Comparison of ENCODE assay signal across 1 cellular context in genomic region chr6:108558372-108559096, GRCh38.
TF ChIP-seq lines count a peak whose summit lies in the region.

No MANE protein-coding gene starts in this region.

TF ChIP-seq in K562, 482 proteins besides CTCF, POLR2A, EP300 and RAD21 (continued from another document and continues in another):
- TF ChIP-seq CHAMP1 (IDR thresholded peaks at IDR 0.05) = no peak
- no peak for TF ChIP-seq ZNF263 (CRISPR knock-in tag; IDR thresholded peaks at IDR 0.05; ENCODE audit: borderline replicate concordance)
- no peak for TF ChIP-seq ZNF253 (CRISPR knock-in tag; conservative IDR thresholded peaks at IDR 0.05)
- TF ChIP-seq MCM2 (IDR thresholded peaks at IDR 0.05; ENCODE audit: low read depth) = no peak
- TF ChIP-seq ZNF143 (CRISPR knock-in tag; IDR thresholded peaks at IDR 0.05) = no peak
- TF ChIP-seq ZNF24 (IDR thresholded peaks at IDR 0.05) = peak; percentile 33; the same call in 1 of the 2 replicates
- TF ChIP-seq NFYB (IDR thresholded peaks at IDR 0.05; ENCODE audit: extremely low read depth, insufficient read length) = peak; percentile 71
- TF ChIP-seq, protein P1, sequence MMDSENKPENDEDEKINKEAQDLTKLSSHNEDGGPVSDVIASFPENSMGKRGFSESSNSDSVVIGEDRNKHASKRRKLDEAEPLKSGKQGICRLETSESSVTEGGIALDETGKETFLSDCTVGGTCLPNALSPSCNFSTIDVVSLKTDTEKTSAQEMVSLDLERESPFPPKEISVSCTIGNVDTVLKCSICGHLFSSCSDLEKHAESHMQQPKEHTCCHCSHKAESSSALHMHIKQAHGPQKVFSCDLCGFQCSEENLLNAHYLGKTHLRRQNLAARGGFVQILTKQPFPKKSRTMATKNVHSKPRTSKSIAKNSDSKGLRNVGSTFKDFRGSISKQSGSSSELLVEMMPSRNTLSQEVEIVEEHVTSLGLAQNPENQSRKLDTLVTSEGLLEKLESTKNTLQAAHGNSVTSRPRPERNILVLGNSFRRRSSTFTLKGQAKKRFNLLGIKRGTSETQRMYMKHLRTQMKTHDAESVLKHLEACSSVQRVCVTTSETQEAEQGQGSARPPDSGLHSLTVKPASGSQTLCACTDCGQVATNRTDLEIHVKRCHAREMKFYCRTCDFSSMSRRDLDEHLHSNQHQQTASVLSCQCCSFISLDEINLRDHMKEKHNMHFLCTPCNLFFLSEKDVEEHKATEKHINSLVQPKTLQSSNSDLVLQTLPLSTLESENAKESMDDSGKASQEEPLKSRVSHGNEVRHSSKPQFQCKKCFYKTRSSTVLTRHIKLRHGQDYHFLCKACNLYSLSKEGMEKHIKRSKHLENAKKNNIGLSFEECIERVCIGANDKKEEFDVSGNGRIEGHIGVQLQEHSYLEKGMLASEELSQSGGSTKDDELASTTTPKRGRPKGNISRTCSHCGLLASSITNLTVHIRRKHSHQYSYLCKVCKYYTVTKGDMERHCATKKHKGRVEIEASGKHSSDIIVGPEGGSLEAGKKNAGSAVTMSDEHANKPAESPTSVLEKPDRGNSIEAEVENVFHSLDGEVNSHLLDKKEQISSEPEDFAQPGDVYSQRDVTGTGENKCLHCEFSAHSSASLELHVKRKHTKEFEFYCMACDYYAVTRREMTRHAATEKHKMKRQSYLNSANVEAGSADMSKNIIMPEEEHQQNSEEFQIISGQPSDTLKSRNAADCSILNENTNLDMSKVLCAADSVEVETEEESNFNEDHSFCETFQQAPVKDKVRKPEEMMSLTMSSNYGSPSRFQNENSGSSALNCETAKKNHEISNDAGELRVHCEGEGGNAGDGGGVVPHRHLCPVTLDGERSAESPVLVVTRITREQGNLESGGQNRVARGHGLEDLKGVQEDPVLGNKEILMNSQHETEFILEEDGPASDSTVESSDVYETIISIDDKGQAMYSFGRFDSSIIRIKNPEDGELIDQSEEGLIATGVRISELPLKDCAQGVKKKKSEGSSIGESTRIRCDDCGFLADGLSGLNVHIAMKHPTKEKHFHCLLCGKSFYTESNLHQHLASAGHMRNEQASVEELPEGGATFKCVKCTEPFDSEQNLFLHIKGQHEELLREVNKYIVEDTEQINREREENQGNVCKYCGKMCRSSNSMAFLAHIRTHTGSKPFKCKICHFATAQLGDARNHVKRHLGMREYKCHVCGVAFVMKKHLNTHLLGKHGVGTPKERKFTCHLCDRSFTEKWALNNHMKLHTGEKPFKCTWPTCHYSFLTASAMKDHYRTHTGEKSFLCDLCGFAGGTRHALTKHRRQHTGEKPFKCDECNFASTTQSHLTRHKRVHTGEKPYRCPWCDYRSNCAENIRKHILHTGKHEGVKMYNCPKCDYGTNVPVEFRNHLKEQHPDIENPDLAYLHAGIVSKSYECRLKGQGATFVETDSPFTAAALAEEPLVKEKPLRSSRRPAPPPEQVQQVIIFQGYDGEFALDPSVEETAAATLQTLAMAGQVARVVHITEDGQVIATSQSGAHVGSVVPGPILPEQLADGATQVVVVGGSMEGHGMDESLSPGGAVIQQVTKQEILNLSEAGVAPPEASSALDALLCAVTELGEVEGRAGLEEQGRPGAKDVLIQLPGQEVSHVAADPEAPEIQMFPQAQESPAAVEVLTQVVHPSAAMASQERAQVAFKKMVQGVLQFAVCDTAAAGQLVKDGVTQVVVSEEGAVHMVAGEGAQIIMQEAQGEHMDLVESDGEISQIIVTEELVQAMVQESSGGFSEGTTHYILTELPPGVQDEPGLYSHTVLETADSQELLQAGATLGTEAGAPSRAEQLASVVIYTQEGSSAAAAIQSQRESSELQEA (IDR thresholded peaks at IDR 0.05; ENCODE audit: low read depth) = no peak
- TF ChIP-seq JUN (IDR thresholded peaks at IDR 0.05; ENCODE audit: borderline replicate concordance, low read depth, low read length) = peak; percentile 97
- peak; percentile 94 for TF ChIP-seq JUN (CRISPR knock-in tag; IDR thresholded peaks at IDR 0.05; ENCODE audit: borderline replicate concordance)
- no peak for TF ChIP-seq KDM5B (IDR thresholded peaks at IDR 0.05; ENCODE audit: insufficient replicate concordance, low read depth, low read length)
- TF ChIP-seq FOXA3 (CRISPR knock-in tag; conservative IDR thresholded peaks at IDR 0.05 in 1 of 2, IDR thresholded peaks at IDR 0.05 in 1 of 2) = peak; percentile 35 to 72; a peak in 2 of 4 replicates
- TF ChIP-seq CREM (IDR thresholded peaks at IDR 0.05; ENCODE audit: low read depth) = peak; percentile 98
- TF ChIP-seq DIDO1 (tag; IDR thresholded peaks at IDR 0.05; ENCODE audit: low read depth) = no peak
- TF ChIP-seq DNMT1 (IDR thresholded peaks at IDR 0.05) = no peak
- peak; percentile 97 for TF ChIP-seq HNRNPLL (IDR thresholded peaks at IDR 0.05; ENCODE audit: low read depth, low read length, poor library complexity, severe bottlenecking)
- TF ChIP-seq ZNF444 (CRISPR knock-in tag; IDR thresholded peaks at IDR 0.05) = no peak
- TF ChIP-seq, protein P2, sequence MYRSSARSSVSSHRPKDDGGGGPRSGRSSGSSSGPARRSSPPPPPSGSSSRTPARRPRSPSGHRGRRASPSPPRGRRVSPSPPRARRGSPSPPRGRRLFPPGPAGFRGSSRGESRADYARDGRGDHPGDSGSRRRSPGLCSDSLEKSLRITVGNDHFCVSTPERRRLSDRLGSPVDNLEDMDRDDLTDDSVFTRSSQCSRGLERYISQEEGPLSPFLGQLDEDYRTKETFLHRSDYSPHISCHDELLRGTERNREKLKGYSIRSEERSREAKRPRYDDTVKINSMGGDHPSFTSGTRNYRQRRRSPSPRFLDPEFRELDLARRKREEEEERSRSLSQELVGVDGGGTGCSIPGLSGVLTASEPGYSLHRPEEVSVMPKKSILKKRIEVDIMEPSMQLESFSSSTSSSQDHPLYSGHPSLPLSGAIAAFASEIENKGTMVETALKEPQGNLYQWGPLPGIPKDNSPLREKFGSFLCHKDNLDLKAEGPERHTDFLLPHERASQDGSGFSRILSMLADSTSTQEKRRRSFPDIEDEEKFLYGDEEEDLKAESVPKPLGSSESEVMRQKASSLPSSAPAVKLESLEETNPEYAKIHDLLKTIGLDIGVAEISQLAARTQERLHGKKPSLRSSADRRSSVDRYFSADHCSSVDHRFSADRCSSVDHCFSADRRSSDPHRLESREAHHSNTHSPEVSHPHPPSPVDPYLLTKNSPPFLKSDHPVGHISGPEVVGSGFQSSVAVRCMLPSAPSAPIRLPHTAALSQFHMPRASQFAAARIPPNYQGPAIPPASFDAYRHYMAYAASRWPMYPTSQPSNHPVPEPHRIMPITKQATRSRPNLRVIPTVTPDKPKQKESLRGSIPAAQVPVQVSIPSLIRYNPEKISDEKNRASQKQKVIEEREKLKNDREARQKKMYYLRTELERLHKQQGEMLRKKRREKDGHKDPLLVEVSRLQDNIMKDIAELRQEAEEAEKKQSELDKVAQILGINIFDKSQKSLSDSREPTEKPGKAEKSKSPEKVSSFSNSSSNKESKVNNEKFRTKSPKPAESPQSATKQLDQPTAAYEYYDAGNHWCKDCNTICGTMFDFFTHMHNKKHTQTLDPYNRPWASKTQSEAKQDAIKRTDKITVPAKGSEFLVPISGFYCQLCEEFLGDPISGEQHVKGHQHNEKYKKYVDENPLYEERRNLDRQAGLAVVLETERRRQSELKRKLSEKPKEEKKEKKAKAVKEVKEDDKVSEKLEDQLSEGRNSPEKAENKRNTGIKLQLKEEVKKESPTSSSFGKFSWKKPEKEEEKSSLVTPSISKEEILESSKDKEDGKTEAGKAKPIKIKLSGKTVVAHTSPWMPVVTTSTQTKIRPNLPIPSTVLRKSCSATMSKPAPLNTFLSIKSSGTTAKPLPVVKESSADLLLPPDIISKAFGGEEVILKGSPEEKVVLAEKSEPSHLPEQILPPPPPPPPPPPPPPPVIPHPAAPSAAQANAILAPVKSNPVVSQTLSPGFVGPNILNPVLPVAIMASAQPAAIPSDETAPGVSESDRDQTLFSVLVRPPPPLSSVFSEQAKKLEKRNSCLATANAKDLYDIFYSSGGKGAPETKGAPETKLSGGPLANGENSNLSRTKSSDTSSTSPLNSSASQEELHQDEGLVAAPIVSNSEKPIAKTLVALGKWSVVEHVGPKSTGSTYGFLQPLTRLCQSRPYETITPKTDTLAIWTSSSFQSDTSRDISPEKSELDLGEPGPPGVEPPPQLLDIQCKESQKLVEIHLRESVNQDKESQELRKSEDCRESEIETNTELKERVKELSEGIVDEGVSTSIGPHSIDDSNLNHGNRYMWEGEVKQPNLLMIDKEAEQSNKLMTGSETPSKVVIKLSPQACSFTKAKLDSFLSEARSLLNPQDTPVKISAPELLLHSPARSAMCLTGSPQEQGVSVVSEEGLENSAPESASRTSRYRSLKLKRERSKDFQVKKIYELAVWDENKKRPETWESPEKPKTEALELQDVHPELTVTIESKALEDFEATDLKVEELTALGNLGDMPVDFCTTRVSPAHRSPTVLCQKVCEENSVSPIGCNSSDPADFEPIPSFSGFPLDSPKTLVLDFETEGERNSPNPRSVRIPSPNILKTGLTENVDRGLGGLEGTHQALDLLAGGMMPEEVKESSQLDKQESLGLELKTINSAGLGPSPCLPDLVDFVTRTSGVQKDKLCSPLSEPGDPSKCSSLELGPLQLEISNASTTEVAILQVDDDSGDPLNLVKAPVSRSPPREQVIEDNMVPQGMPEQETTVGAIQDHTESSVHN (IDR thresholded peaks at IDR 0.05; ENCODE audit: borderline replicate concordance in 1 of 2, low read depth in 1 of 2) = 0 out of 4 replicates have a peak, but pooled peaks of 1 of the 2 experiments have one; percentile 9
- no peak for TF ChIP-seq TCFL5 (CRISPR knock-in tag; conservative IDR thresholded peaks at IDR 0.05)
- TF ChIP-seq MAFG (tag; conservative IDR thresholded peaks at IDR 0.05) = peak; percentile 80
- peak in 2 of 3 experiments; percentile 63 to 76 for TF ChIP-seq YY1 (IDR thresholded peaks at IDR 0.05; ENCODE audit: borderline replicate concordance in 1 of 3, control insufficient read depth in 1 of 3, extremely low read depth in 1 of 3, insufficient read depth in 3 of 3, insufficient read length in 1 of 3, insufficient replicate concordance in 2 of 3, low read depth in 1 of 3, low read length in 2 of 3)
- no peak for TF ChIP-seq YBX1 (IDR thresholded peaks at IDR 0.05)
- TF ChIP-seq KLF6 (CRISPR knock-in tag; IDR thresholded peaks at IDR 0.05; ENCODE audit: borderline replicate concordance) = peak; percentile 70; the same call in 1 of the 2 replicates
- TF ChIP-seq SFPQ (IDR thresholded peaks at IDR 0.05; ENCODE audit: low read depth, low read length) = no peak
- TF ChIP-seq POU5F1 (IDR thresholded peaks at IDR 0.05; ENCODE audit: borderline replicate concordance, low read depth, low read length, partially characterized antibody) = no peak
- TF ChIP-seq SIN3B (IDR thresholded peaks at IDR 0.05; ENCODE audit: low read depth) = no peak
- TF ChIP-seq ZBED1 (IDR thresholded peaks at IDR 0.05) = peak; percentile 15; the same call in 1 of the 2 replicates
- no peak for TF ChIP-seq ZKSCAN3 (CRISPR knock-in tag; IDR thresholded peaks at IDR 0.05)
- TF ChIP-seq POLR2B (IDR thresholded peaks at IDR 0.05; ENCODE audit: low read depth, partially characterized antibody) = no peak
- TF ChIP-seq ZNF175 (CRISPR knock-in tag; IDR thresholded peaks at IDR 0.05; ENCODE audit: low read depth) = peak; percentile 85; the same call in 1 of the 2 replicates
- TF ChIP-seq, protein P3, sequence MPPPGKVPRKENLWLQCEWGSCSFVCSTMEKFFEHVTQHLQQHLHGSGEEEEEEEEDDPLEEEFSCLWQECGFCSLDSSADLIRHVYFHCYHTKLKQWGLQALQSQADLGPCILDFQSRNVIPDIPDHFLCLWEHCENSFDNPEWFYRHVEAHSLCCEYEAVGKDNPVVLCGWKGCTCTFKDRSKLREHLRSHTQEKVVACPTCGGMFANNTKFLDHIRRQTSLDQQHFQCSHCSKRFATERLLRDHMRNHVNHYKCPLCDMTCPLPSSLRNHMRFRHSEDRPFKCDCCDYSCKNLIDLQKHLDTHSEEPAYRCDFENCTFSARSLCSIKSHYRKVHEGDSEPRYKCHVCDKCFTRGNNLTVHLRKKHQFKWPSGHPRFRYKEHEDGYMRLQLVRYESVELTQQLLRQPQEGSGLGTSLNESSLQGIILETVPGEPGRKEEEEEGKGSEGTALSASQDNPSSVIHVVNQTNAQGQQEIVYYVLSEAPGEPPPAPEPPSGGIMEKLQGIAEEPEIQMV (tag; conservative IDR thresholded peaks at IDR 0.05; ENCODE audit: low read depth) = no peak
- no peak for TF ChIP-seq RBM34 (IDR thresholded peaks at IDR 0.05; ENCODE audit: borderline replicate concordance, insufficient read depth, low read length)
- peak in 1 of 2 experiments; percentile 66 for TF ChIP-seq E2F6 (IDR thresholded peaks at IDR 0.05; ENCODE audit: borderline replicate concordance in 1 of 2, extremely low read depth in 1 of 2, insufficient read depth in 1 of 2, insufficient read length in 1 of 2, low read depth in 1 of 2, low read length in 1 of 2, poor library complexity in 1 of 2, severe bottlenecking in 1 of 2)
- no peak for TF ChIP-seq PTBP1 (IDR thresholded peaks at IDR 0.05; ENCODE audit: low read depth, low read length)
- no peak for TF ChIP-seq LEF1 (IDR thresholded peaks at IDR 0.05)
